ENCODE assay signal across 8 cellular contexts in the genomic region with DNA sequence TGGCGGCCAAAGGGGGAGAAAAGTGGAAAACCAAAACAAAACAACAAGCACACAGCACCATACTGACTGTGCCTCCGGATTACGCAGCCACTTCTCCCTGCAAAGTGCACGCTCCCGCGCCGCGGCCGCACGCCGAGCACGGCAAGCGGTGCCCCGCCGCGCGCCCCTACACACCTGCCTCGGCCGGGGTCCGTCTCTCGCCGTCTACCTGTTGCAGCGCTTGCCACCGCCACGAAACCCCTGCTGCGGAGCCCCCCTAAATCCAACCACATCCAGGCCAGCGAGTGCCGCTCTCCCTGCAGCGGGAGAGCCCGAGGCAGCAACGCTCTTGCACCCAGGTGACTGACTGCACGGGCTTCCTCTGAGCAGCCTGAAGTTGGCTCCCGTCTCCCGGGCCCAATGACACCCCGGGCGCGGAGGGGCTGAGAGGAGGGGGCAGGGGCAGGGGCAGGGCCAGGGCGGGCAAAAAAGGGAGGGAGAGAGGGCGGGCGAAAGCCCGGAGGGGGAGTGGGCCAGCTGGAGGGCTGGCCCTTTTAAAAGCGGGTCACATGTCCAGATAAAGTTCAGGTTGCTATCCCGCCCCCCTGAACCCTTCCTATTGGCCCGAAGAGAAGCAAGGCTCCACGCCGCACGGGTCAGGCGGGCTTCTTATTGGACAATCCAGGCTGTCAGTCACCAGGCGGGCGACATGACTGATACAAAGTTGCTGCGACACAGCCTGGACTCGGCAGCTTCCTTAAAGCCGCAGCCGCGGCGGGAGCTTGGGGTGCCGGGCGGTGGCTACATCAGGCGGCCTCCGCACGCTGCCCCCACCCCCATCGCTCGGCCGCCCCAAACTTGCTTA. TPM values are rescaled to one million over a fixed set of nuclear protein-coding genes. Genes with fewer than 3 reads are reported as not detected.
DNase-seq lines count a peak whose midpoint lies in the region; ATAC-seq and TF ChIP-seq lines count a peak whose summit lies in the region.

Gene NR3C2 (minus strand): TSS at position 429 of the 844 bp plus-strand sequence.

- DNase-seq in C1 segment of cervical spinal cord (lab: John Stamatoyannopoulos, UW) (peak; percentile 88 to 99 (median 97)), NCI-H69 (lab: John Stamatoyannopoulos, UW) (peak; percentile 97), dermis microvascular lymphatic vessel endothelial cell (ENCODE audit: low read depth in 2 of 2) (peak; percentile 98 to 100), left lung (peak; percentile 95 to 99)
- peak; percentile 95 to 97 for DNase-seq in activated CD4-positive, alpha-beta T cell treated with anti-CD3 and anti-CD28 coated beads, Interleukin-2, amount 50 U/mL, for 48 hours
- peak; percentile 95 for DNase-seq in stimulated activated CD4-positive, alpha-beta T cell treated with anti-CD3 and anti-CD28 coated beads, Interleukin-2, amount 100 ng/mL, for 4 hours (ENCODE audit: low read depth)

- H3K4me1 ChIP-seq in left lung: peaks cover 0 to 21% of the 10 kb centered on the region in 2 donors

- H3K4me3 ChIP-seq in left lung: peak within 1 kb of the TSS; percentile 69 to 82

- no peaks in the 10 kb centered on the region for H3K36me3 ChIP-seq in left lung

- ATAC-seq in GM19328 (IDR thresholded peaks at IDR 0.05; ENCODE audit: unreplicated experiment) (peak; percentile 98), HG03469 (IDR thresholded peaks at IDR 0.05; ENCODE audit: unreplicated experiment) (peak; percentile 98), left lung (peak; percentile 88)

- no peak for TF ChIP-seq CTCF in left lung (IDR thresholded peaks at IDR 0.05)

- intact Hi-C loops in left lung (cut with DNase I): no loop called here

- H3K27ac ChIP-seq in left lung: peak within 1 kb of the TSS; percentile 86 to 88

- peaks cover 0 to 70% of the 10 kb centered on the region in 2 donors for H3K27me3 ChIP-seq in left lung

- H3K9me3 ChIP-seq in left lung: no peaks in the 10 kb centered on the region

RNA-seq across cellular contexts. Expression of gene NR3C2, which starts in this region (rescaled TPM):
- total RNA-seq in dermis microvascular lymphatic vessel endothelial cell: 6.0 and 8.5 TPM in 2 replicates
- 10 to 100 TPM; 17.0 to 25.0 TPM for total RNA-seq in left lung

Comparison
In these comparisons a context has a peak if more than half of its experiments do, and no peak if none do; other contexts are left out.
1. Peak in every context shown above with its lines: DNase-seq, ATAC-seq, H3K4me3 ChIP-seq and H3K27ac ChIP-seq.